ENCODE assay signal across 1 cellular context in the genomic region with DNA sequence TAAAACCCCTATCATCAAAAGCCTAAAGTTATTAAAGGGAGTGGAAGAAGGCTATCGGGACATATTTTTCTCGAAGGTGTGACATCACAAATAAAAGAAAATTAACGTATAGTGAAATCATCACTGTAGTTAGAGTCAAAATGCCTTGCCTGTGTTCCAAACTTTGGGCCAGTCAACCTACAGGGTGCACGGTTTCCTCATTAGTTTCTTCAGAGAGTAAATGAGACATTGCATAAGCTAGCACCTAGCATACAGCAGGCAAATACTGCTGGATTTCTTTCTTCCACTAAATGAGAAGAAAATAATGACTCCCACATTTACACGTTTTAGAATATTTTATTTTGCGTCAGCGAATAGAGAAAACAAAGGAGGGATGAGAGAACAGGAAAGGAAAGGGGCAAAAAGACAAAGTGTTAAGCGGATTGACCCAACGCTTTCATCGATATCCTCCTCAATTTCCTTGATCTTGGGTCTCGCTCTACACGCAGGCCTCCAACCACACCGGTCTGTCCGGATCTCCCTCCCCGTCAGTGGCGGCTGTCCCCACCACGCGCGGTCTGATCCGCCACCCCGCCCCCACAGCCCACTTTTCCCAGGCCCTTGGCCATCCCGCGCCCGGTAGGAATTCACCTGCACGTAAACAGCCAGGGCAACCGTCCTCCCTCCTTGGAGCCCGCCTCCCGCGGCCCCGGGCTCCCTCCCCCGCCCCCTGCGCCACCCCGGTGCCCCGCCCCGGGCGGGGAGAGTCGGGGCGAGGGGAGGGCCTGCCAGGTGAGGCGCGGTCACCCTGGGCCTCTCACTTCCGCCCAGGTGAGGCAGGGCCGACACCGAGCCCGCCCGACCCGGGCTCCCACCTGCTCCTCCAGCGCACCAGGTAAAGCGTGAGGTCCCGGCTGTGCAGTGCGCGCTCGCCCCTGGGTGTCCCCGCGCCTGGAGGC.
TF ChIP-seq lines count a peak whose summit lies in the region.

A gene with protein sequence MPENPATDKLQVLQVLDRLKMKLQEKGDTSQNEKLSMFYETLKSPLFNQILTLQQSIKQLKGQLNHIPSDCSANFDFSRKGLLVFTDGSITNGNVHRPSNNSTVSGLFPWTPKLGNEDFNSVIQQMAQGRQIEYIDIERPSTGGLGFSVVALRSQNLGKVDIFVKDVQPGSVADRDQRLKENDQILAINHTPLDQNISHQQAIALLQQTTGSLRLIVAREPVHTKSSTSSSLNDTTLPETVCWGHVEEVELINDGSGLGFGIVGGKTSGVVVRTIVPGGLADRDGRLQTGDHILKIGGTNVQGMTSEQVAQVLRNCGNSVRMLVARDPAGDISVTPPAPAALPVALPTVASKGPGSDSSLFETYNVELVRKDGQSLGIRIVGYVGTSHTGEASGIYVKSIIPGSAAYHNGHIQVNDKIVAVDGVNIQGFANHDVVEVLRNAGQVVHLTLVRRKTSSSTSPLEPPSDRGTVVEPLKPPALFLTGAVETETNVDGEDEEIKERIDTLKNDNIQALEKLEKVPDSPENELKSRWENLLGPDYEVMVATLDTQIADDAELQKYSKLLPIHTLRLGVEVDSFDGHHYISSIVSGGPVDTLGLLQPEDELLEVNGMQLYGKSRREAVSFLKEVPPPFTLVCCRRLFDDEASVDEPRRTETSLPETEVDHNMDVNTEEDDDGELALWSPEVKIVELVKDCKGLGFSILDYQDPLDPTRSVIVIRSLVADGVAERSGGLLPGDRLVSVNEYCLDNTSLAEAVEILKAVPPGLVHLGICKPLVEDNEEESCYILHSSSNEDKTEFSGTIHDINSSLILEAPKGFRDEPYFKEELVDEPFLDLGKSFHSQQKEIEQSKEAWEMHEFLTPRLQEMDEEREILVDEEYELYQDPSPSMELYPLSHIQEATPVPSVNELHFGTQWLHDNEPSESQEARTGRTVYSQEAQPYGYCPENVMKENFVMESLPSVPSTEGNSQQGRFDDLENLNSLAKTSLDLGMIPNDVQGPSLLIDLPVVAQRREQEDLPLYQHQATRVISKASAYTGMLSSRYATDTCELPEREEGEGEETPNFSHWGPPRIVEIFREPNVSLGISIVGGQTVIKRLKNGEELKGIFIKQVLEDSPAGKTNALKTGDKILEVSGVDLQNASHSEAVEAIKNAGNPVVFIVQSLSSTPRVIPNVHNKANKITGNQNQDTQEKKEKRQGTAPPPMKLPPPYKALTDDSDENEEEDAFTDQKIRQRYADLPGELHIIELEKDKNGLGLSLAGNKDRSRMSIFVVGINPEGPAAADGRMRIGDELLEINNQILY (N-terminal part only) (plus strand): TSS at position 799 of the 938 bp plus-strand sequence. CDS start 20,413 bp downstream, outside the sequence.

TF ChIP-seq in WTC11, 78 proteins besides CTCF, POLR2A, EP300 and RAD21 (continued from another document):
- TF ChIP-seq, protein P1, sequence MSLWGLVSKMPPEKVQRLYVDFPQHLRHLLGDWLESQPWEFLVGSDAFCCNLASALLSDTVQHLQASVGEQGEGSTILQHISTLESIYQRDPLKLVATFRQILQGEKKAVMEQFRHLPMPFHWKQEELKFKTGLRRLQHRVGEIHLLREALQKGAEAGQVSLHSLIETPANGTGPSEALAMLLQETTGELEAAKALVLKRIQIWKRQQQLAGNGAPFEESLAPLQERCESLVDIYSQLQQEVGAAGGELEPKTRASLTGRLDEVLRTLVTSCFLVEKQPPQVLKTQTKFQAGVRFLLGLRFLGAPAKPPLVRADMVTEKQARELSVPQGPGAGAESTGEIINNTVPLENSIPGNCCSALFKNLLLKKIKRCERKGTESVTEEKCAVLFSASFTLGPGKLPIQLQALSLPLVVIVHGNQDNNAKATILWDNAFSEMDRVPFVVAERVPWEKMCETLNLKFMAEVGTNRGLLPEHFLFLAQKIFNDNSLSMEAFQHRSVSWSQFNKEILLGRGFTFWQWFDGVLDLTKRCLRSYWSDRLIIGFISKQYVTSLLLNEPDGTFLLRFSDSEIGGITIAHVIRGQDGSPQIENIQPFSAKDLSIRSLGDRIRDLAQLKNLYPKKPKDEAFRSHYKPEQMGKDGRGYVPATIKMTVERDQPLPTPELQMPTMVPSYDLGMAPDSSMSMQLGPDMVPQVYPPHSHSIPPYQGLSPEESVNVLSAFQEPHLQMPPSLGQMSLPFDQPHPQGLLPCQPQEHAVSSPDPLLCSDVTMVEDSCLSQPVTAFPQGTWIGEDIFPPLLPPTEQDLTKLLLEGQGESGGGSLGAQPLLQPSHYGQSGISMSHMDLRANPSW (CRISPR knock-in tag; conservative IDR thresholded peaks at IDR 0.05; ENCODE audit: low read depth) = no peak
- TF ChIP-seq, protein P2, sequence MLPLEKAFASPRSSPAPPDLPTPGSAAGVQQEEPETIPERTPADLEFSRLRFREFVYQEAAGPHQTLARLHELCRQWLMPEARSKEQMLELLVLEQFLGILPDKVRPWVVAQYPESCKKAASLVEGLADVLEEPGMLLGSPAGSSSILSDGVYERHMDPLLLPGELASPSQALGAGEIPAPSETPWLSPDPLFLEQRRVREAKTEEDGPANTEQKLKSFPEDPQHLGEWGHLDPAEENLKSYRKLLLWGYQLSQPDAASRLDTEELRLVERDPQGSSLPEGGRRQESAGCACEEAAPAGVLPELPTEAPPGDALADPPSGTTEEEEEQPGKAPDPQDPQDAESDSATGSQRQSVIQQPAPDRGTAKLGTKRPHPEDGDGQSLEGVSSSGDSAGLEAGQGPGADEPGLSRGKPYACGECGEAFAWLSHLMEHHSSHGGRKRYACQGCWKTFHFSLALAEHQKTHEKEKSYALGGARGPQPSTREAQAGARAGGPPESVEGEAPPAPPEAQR (CRISPR knock-in tag; IDR thresholded peaks at IDR 0.05) = no peak
- TF ChIP-seq SP1 (CRISPR knock-in tag; conservative IDR thresholded peaks at IDR 0.05) (peak; percentile 50; the same call in 1 of the 2 replicates), NR2C2 (CRISPR knock-in tag; IDR thresholded peaks at IDR 0.05) (no peak), TCF7 (CRISPR knock-in tag; IDR thresholded peaks at IDR 0.05; ENCODE audit: low read depth) (no peak), NFYB (CRISPR knock-in tag; conservative IDR thresholded peaks at IDR 0.05; ENCODE audit: low read depth) (no peak)
- TF ChIP-seq, protein P3, sequence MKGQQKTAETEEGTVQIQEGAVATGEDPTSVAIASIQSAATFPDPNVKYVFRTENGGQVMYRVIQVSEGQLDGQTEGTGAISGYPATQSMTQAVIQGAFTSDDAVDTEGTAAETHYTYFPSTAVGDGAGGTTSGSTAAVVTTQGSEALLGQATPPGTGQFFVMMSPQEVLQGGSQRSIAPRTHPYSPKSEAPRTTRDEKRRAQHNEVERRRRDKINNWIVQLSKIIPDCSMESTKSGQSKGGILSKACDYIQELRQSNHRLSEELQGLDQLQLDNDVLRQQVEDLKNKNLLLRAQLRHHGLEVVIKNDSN (CRISPR knock-in tag; IDR thresholded peaks at IDR 0.05) = no peak
- TF ChIP-seq, protein P4, sequence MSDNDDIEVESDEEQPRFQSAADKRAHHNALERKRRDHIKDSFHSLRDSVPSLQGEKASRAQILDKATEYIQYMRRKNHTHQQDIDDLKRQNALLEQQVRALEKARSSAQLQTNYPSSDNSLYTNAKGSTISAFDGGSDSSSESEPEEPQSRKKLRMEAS (CRISPR knock-in tag; IDR thresholded peaks at IDR 0.05) = peak; percentile 17; the same call in 1 of the 2 replicates
- TF ChIP-seq, protein P5, sequence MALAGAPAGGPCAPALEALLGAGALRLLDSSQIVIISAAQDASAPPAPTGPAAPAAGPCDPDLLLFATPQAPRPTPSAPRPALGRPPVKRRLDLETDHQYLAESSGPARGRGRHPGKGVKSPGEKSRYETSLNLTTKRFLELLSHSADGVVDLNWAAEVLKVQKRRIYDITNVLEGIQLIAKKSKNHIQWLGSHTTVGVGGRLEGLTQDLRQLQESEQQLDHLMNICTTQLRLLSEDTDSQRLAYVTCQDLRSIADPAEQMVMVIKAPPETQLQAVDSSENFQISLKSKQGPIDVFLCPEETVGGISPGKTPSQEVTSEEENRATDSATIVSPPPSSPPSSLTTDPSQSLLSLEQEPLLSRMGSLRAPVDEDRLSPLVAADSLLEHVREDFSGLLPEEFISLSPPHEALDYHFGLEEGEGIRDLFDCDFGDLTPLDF (CRISPR knock-in tag; IDR thresholded peaks at IDR 0.05) = no peak
